In genomic region chr14:97705107-97705506, GRCh38 we compare ENCODE assay signal across 17 cellular contexts.
DNase-seq lines count a peak whose midpoint lies in the region; ATAC-seq lines count a peak whose summit lies in the region.
"Had no signal": no experiment of that assay in that cellular context is flagged by ENCODE, and none has a peak within 500 bp of the region (broad histone marks: within the 10 kb centered on the region; RNA-seq: fewer than 3 reads in every experiment).

No MANE protein-coding gene starts in this region.

- no peak overlapping the region for H3K4me3 ChIP-seq in CD4-positive, CD25-positive, alpha-beta regulatory T cell (ENCODE audit: low read depth, low read length)
- no peak overlapping the region for H3K4me3 ChIP-seq in CD8-positive, alpha-beta memory T cell (ENCODE audit: low read length)
- H3K4me3 ChIP-seq in naive thymus-derived CD4-positive, alpha-beta T cell (ENCODE audit: low read length) = no peak overlapping the region
- H3K4me3 ChIP-seq: prostate gland, tibial artery had no signal

- no peaks in the 10 kb centered on the region for H3K27me3 ChIP-seq in CD4-positive, CD25-positive, alpha-beta regulatory T cell (ENCODE audit: control insufficient read depth, insufficient read depth, low read length)
- H3K27me3 ChIP-seq in CD8-positive, alpha-beta memory T cell (ENCODE audit: insufficient read depth, low read length, poor library complexity, severe bottlenecking) = no peaks in the 10 kb centered on the region
- no peaks in the 10 kb centered on the region for H3K27me3 ChIP-seq in naive thymus-derived CD4-positive, alpha-beta T cell (ENCODE audit: control insufficient read depth in 2 of 2, insufficient read depth in 2 of 2, low read length in 2 of 2)
- H3K27me3 ChIP-seq: tibial artery had no signal

- peak overlapping the region; percentile 63 for H3K27ac ChIP-seq in CD4-positive, CD25-positive, alpha-beta regulatory T cell (ENCODE audit: insufficient read depth, low read length, poor library complexity, severe bottlenecking)
- H3K27ac ChIP-seq in CD8-positive, alpha-beta memory T cell (ENCODE audit: low read depth, low read length) = no peak overlapping the region
- H3K27ac ChIP-seq in naive thymus-derived CD4-positive, alpha-beta T cell (ENCODE audit: low read depth, low read length) = no peak overlapping the region
- H3K27ac ChIP-seq: prostate gland, tibial artery had no signal

- peak overlapping the region in 1 of 4 donors; percentile 25 for H3K4me3 Mint-ChIP-seq in CD4-positive, CD25-positive, alpha-beta regulatory T cell
- peak overlapping the region in 6 of 7 donors; percentile 15 to 84 (median 60) for H3K4me3 Mint-ChIP-seq in CD8-positive, alpha-beta memory T cell
- H3K4me3 Mint-ChIP-seq in activated T-helper 17 cell treated with anti-CD3 and anti-CD28 coated beads, Interleukin-2, amount 50 U/mL, for 72 hours = peak overlapping the region; percentile 78
- H3K4me3 Mint-ChIP-seq in naive thymus-derived CD4-positive, alpha-beta T cell = peak overlapping the region in 4 of 10 donors; percentile 42 to 82 (median 62)
- H3K4me3 Mint-ChIP-seq: nephron progenitor cell; stimulated activated naive CD8-positive, alpha-beta T cell treated with anti-CD3 and anti-CD28 coated beads, Interleukin-15, Interleukin-2, amounts not matched to agents 100 ng/mL and 50 ng/mL, for 24 hours had no signal

- no peaks in the 10 kb centered on the region for H3K36me3 Mint-ChIP-seq in CD4-positive, CD25-positive, alpha-beta regulatory T cell
- no peaks in the 10 kb centered on the region for H3K36me3 Mint-ChIP-seq in CD8-positive, alpha-beta memory T cell
- H3K36me3 Mint-ChIP-seq in activated T-helper 17 cell treated with anti-CD3 and anti-CD28 coated beads, Interleukin-2, amount 50 U/mL, for 72 hours (ENCODE audit: low read depth) = no peaks in the 10 kb centered on the region
- H3K36me3 Mint-ChIP-seq in naive thymus-derived CD4-positive, alpha-beta T cell = peaks cover 0 to 26% (median 4%) of the 10 kb centered on the region in 5 donors

- CTCF ChIA-PET in CD8-positive, alpha-beta memory T cell (lab: Charles Lee) = no interaction called here
- CTCF ChIA-PET in naive thymus-derived CD4-positive, alpha-beta T cell (lab: Charles Lee) = no interaction called here

- peak overlapping the region; percentile 86 to 94 (median 94) for H3K27ac Mint-ChIP-seq in CD4-positive, CD25-positive, alpha-beta regulatory T cell
- peak overlapping the region; percentile 43 to 96 (median 92) for H3K27ac Mint-ChIP-seq in CD8-positive, alpha-beta memory T cell
- H3K27ac Mint-ChIP-seq in activated T-helper 17 cell treated with anti-CD3 and anti-CD28 coated beads, Interleukin-2, amount 50 U/mL, for 72 hours = peak overlapping the region; percentile 83
- peak overlapping the region; percentile 15 to 96 (median 82) for H3K27ac Mint-ChIP-seq in naive thymus-derived CD4-positive, alpha-beta T cell
- H3K27ac Mint-ChIP-seq: nephron progenitor cell had no signal

- no peak for ATAC-seq in CD4-positive, CD25-positive, alpha-beta regulatory T cell (ENCODE audit: low read depth in 2 of 2)
- no peak for ATAC-seq in activated T-helper 17 cell treated with anti-CD3 and anti-CD28 coated beads, Interleukin-2, amount 50 U/mL, for 72 hours (replicated peaks)
- no peak for ATAC-seq in naive thymus-derived CD4-positive, alpha-beta T cell
- ATAC-seq in HG03460 (IDR thresholded peaks at IDR 0.05; ENCODE audit: unreplicated experiment) = no peak
- ATAC-seq: HCT116 had no signal

- H3K27me3 Mint-ChIP-seq in CD4-positive, CD25-positive, alpha-beta regulatory T cell = no peaks in the 10 kb centered on the region
- no peaks in the 10 kb centered on the region for H3K27me3 Mint-ChIP-seq in CD8-positive, alpha-beta memory T cell
- H3K27me3 Mint-ChIP-seq in activated T-helper 17 cell treated with anti-CD3 and anti-CD28 coated beads, Interleukin-2, amount 50 U/mL, for 72 hours = no peaks in the 10 kb centered on the region
- no peaks in the 10 kb centered on the region for H3K27me3 Mint-ChIP-seq in naive thymus-derived CD4-positive, alpha-beta T cell
- H3K27me3 Mint-ChIP-seq: stimulated activated naive CD8-positive, alpha-beta T cell treated with anti-CD3 and anti-CD28 coated beads, Interleukin-15, Interleukin-2, amounts not matched to agents 100 ng/mL and 50 ng/mL, for 24 hours had no signal

- H3K4me1 ChIP-seq in CD4-positive, CD25-positive, alpha-beta regulatory T cell (ENCODE audit: control insufficient read depth, insufficient read depth, low read length, poor library complexity, severe bottlenecking) = peaks cover 88% of the 10 kb centered on the region
- H3K4me1 ChIP-seq in CD8-positive, alpha-beta memory T cell (ENCODE audit: insufficient read depth, low read length) = peaks cover 85% of the 10 kb centered on the region
- peaks cover 83 to 86% of the 10 kb centered on the region in 2 donors for H3K4me1 ChIP-seq in naive thymus-derived CD4-positive, alpha-beta T cell (ENCODE audit: control insufficient read depth in 2 of 2, insufficient read depth in 2 of 2, low read length in 2 of 2)
- H3K4me1 ChIP-seq: prostate gland, tibial artery had no signal

- H3K9me3 ChIP-seq in CD4-positive, CD25-positive, alpha-beta regulatory T cell (ENCODE audit: control insufficient read depth in 2 of 2, low read length in 2 of 2) = no peaks in the 10 kb centered on the region
- no peaks in the 10 kb centered on the region for H3K9me3 ChIP-seq in CD8-positive, alpha-beta memory T cell (ENCODE audit: low read length)
- H3K9me3 ChIP-seq in naive thymus-derived CD4-positive, alpha-beta T cell (ENCODE audit: control insufficient read depth in 2 of 3, low read length in 3 of 3) = peaks cover 0 to 5% (median 0%) of the 10 kb centered on the region in 3 experiments
- H3K9me3 ChIP-seq: prostate gland, tibial artery had no signal

- no peak for DNase-seq in CD4-positive, CD25-positive, alpha-beta regulatory T cell
- DNase-seq in CD8-positive, alpha-beta memory T cell = no peak
- DNase-seq in naive thymus-derived CD4-positive, alpha-beta T cell = no peak
- DNase-seq in SKM-1 treated with dmso at 0.1 percent for 144 hours (lab: John Stamatoyannopoulos, UW; ENCODE audit: unreplicated experiment) (no peak), GM19240 (ENCODE audit: insufficient read length, low spot score) (no peak)
- DNase-seq: COR-L47; cortex of kidney; glutamatergic neuron; NCI-H524 treated with DMSO at 0.1 percent for 48 hours; nephron progenitor cell; stimulated activated CD4-positive, alpha-beta T cell treated with anti-CD3 and anti-CD28 coated beads, Interleukin-4, amount 100 ng/mL, for 1 hour; tibial artery had no signal

- H3K4me1 Mint-ChIP-seq in CD4-positive, CD25-positive, alpha-beta regulatory T cell = peaks cover 48 to 91% (median 81%) of the 10 kb centered on the region in 4 donors
- peaks cover 87 to 99% (median 90%) of the 10 kb centered on the region in 3 donors for H3K4me1 Mint-ChIP-seq in CD8-positive, alpha-beta memory T cell
- peaks cover 72% of the 10 kb centered on the region for H3K4me1 Mint-ChIP-seq in activated T-helper 17 cell treated with anti-CD3 and anti-CD28 coated beads, Interleukin-2, amount 50 U/mL, for 72 hours
- H3K4me1 Mint-ChIP-seq in naive thymus-derived CD4-positive, alpha-beta T cell = peaks cover 62 to 95% (median 94%) of the 10 kb centered on the region in 7 donors

- peaks cover 0 to 1% (median 0%) of the 10 kb centered on the region in 7 donors for H3K9me3 Mint-ChIP-seq in CD4-positive, CD25-positive, alpha-beta regulatory T cell
- H3K9me3 Mint-ChIP-seq in CD8-positive, alpha-beta memory T cell = no peaks in the 10 kb centered on the region
- H3K9me3 Mint-ChIP-seq in activated T-helper 17 cell treated with anti-CD3 and anti-CD28 coated beads, Interleukin-2, amount 50 U/mL, for 72 hours = peaks cover 14% of the 10 kb centered on the region
- H3K9me3 Mint-ChIP-seq in naive thymus-derived CD4-positive, alpha-beta T cell = peaks cover 0 to 16% (median 6%) of the 10 kb centered on the region in 11 donors
- H3K9me3 Mint-ChIP-seq: stimulated activated naive CD8-positive, alpha-beta T cell treated with anti-CD3 and anti-CD28 coated beads, Interleukin-15, Interleukin-2, amounts not matched to agents 100 ng/mL and 50 ng/mL, for 24 hours had no signal

- POLR2A ChIA-PET in CD8-positive, alpha-beta memory T cell (lab: Charles Lee) = interaction anchor here (3.1 kb wide), 1 partner anchor 102 kb away, joined by 14 read pairs; no protein-coding TSS in a partner anchor
- POLR2A ChIA-PET in naive thymus-derived CD4-positive, alpha-beta T cell (lab: Charles Lee) = interaction anchor here (0.8 to 1.4 kb wide), 2 partner anchors 8 to 19 kb away, joined by 3 read pairs; no protein-coding TSS in a partner anchor

- intact Hi-C loops in naive thymus-derived CD4-positive, alpha-beta T cell (cut with micrococcal nuclease) = loop anchor here (2.0 to 10.0 kb wide), 8 partner anchors 20 to 430 kb away; no protein-coding TSS in a partner anchor

- no peaks in the 10 kb centered on the region for H3K36me3 ChIP-seq in CD4-positive, CD25-positive, alpha-beta regulatory T cell (ENCODE audit: control insufficient read depth, insufficient read depth, low read length)
- no peaks in the 10 kb centered on the region for H3K36me3 ChIP-seq in CD8-positive, alpha-beta memory T cell (ENCODE audit: insufficient read depth, low read length)
- no peaks in the 10 kb centered on the region for H3K36me3 ChIP-seq in naive thymus-derived CD4-positive, alpha-beta T cell (ENCODE audit: control insufficient read depth in 2 of 3, insufficient read depth in 3 of 3, low read length in 3 of 3)
- H3K36me3 ChIP-seq: prostate gland, tibial artery had no signal
